Comparison of ENCODE assay signal across 15 cellular contexts in genomic region chr20:19996970-19997369, GRCh38. TPM values are rescaled to one million over a fixed set of nuclear protein-coding genes. Genes with fewer than 3 reads are reported as not detected.
DNase-seq lines count a peak whose midpoint lies in the region; ATAC-seq and TF ChIP-seq lines count a peak whose summit lies in the region.
"Had no signal": no experiment of that assay in that cellular context is flagged by ENCODE, and none has a peak within 500 bp of the region (broad histone marks: within the 10 kb centered on the region; RNA-seq: fewer than 3 reads in every experiment).

No MANE protein-coding gene starts in this region.

- H3K27me3 ChIP-seq in adipocyte (replicated peaks; ENCODE audit: control insufficient read depth, insufficient read depth, low read length) (no peaks in the 10 kb centered on the region), right atrium auricular region (no peaks in the 10 kb centered on the region), gastrocnemius medialis (no peaks in the 10 kb centered on the region)
- H3K27me3 ChIP-seq: neural progenitor cell had no signal

- H3K9ac ChIP-seq in adipocyte (ENCODE audit: low read length): peak overlapping the region; percentile 20
- H3K9ac ChIP-seq: neural progenitor cell, SK-N-SH had no signal

- in situ Hi-C loops in gastrocnemius medialis (cut with MboI; ENCODE audit: low sequenced_read_pairs in 4 of 4): loop anchor here (5.0 to 10.0 kb wide), 5 partner anchors 210 to 305 kb away; no protein-coding TSS in a partner anchor

- intact Hi-C loops in gastrocnemius medialis (cut with DNase I; ENCODE audit: low total_unique reads): loop anchor here (1.0 to 5.0 kb wide), 2 partner anchors 110 to 212 kb away; no protein-coding TSS in a partner anchor

- TF ChIP-seq POLR2A in gastrocnemius medialis (IDR thresholded peaks at IDR 0.05): peak in 1 of 2 donors; percentile 43

- H3K4me1 ChIP-seq in adipocyte (ENCODE audit: control insufficient read depth, insufficient read depth, low read length): peaks cover 59% of the 10 kb centered on the region
- peaks cover 0 to 52% of the 10 kb centered on the region in 2 donors for H3K4me1 ChIP-seq in right atrium auricular region
- H3K4me1 ChIP-seq in gastrocnemius medialis: peaks cover 52 to 78% of the 10 kb centered on the region in 2 donors
- H3K4me1 ChIP-seq: neural progenitor cell had no signal

- ATAC-seq in gastrocnemius medialis: peak; percentile 50 to 72
- no peak for ATAC-seq in GM21723 (IDR thresholded peaks at IDR 0.05; ENCODE audit: unreplicated experiment)
- ATAC-seq in GM19328 (IDR thresholded peaks at IDR 0.05; ENCODE audit: unreplicated experiment): no peak
- ATAC-seq: activated T-helper 17 cell treated with anti-CD3 and anti-CD28 coated beads, Interleukin-2, amount 50 U/mL, for 72 hours had no signal

- no peak for DNase-seq in adipocyte (ENCODE audit: low read depth)
- DNase-seq in right atrium auricular region (ENCODE audit: low spot score): no peak
- peak in 1 of 2 donors; percentile 59 for DNase-seq in gastrocnemius medialis
- DNase-seq in kidney tubule cell (ENCODE audit: low spot score): no peak
- DNase-seq in activated naive CD4-positive, alpha-beta T cell (lab: John Stamatoyannopoulos, UW): no peak
- DNase-seq: activated CD4-positive, alpha-beta memory T cell treated with anti-CD3 and anti-CD28 coated beads, Interleukin-2, amount 10 ng/mL, durations not matched to agents 7 days and 5 days; NCI-H2029 treated with DMSO at 0.1 percent for 48 hours; NCI-H524; SK-N-SH had no signal

- no peak overlapping the region for H3K4me3 ChIP-seq in adipocyte (ENCODE audit: low read length)
- H3K4me3 ChIP-seq in right atrium auricular region: no peak overlapping the region
- peak overlapping the region; percentile 29 to 41 (median 33) for H3K4me3 ChIP-seq in gastrocnemius medialis
- H3K4me3 ChIP-seq: neural progenitor cell had no signal

- H3K9me3 ChIP-seq in adipocyte (ENCODE audit: control insufficient read depth, low read length) (no peaks in the 10 kb centered on the region), right atrium auricular region (no peaks in the 10 kb centered on the region), gastrocnemius medialis (no peaks in the 10 kb centered on the region)
- H3K9me3 ChIP-seq: SK-N-SH had no signal

- H3K36me3 ChIP-seq in adipocyte (ENCODE audit: control insufficient read depth, insufficient read depth, low read length, severe bottlenecking): peaks cover 37% of the 10 kb centered on the region
- H3K36me3 ChIP-seq in right atrium auricular region: peaks cover 70% of the 10 kb centered on the region
- H3K36me3 ChIP-seq in gastrocnemius medialis: peaks cover 0 to 21% of the 10 kb centered on the region in 2 donors
- H3K36me3 ChIP-seq: neural progenitor cell had no signal

- peak overlapping the region; percentile 26; the same call in 1 of the 2 replicates for H3K27ac ChIP-seq in C4-2B
- peak overlapping the region; percentile 46 to 50 for H3K27ac ChIP-seq in right atrium auricular region
- H3K27ac ChIP-seq in gastrocnemius medialis: peak overlapping the region; percentile 80 to 91 (median 82)
- H3K27ac ChIP-seq: neural progenitor cell had no signal

- no peak for TF ChIP-seq CTCF in C4-2B (conservative IDR thresholded peaks at IDR 0.05)
- TF ChIP-seq CTCF in right atrium auricular region (IDR thresholded peaks at IDR 0.05): no peak
- no peak for TF ChIP-seq CTCF in gastrocnemius medialis (IDR thresholded peaks at IDR 0.05 in 4 of 5, conservative IDR thresholded peaks at IDR 0.05 in 1 of 5)

RNA-seq across cellular contexts. Expression of gene NAA20, which starts 20.2 kb away (rescaled TPM):
- total RNA-seq in right atrium auricular region (10 to 100 TPM; 32.2 to 33.8 TPM), gastrocnemius medialis (10 to 100 TPM; 45.5 to 73.2 (median 61.5) TPM)

RNA-seq across cellular contexts. Expression of gene CRNKL1, which starts 55.3 kb away (rescaled TPM):
- total RNA-seq in right atrium auricular region (10 to 100 TPM; 12.5 to 14.9 TPM), gastrocnemius medialis (10 to 100 TPM; 32.2 to 45.3 (median 39.2) TPM)

RNA-seq across cellular contexts. Expression of gene CFAP61, which starts 55.4 kb away (rescaled TPM):
- 1 to 10 TPM; 1.0 to 1.9 TPM for total RNA-seq in right atrium auricular region
- 10 to 100 TPM; 17.1 to 94.8 (median 41.4) TPM for total RNA-seq in gastrocnemius medialis
- total RNA-seq: activated CD4-positive, alpha-beta memory T cell treated with anti-CD3 and anti-CD28 coated beads, Interleukin-2, amount 10 ng/mL, durations not matched to agents 7 days and 5 days; activated T-helper 17 cell treated with anti-CD3 and anti-CD28 coated beads, Interleukin-2, amount 50 U/mL, for 72 hours; lung microvascular endothelial cell had no signal

Comparison
In these comparisons a context has a peak if more than half of its experiments do, and no peak if none do; other contexts are left out.
1. H3K27ac ChIP-seq: peak in every context shown above with its lines; median percentile 82 in gastrocnemius medialis; 48 in right atrium auricular region; 26 in C4-2B.
2. H3K4me3 ChIP-seq: peak in gastrocnemius medialis (4 of 4); none in adipocyte (single experiment) and right atrium auricular region (0 of 2).
3. ATAC-seq: peak in gastrocnemius medialis (2 of 2); none in GM21723 (single experiment) and GM19328 (single experiment).
4. RNA of gene CFAP61, which starts 55.4 kb away (total RNA-seq): 17.1 to 94.8 TPM in gastrocnemius medialis; 1.0 to 1.9 TPM in right atrium auricular region; every median in the first group is over 4 times any median in the second.